Comparison of ENCODE assay signal across 25 cellular contexts in the genomic region with DNA sequence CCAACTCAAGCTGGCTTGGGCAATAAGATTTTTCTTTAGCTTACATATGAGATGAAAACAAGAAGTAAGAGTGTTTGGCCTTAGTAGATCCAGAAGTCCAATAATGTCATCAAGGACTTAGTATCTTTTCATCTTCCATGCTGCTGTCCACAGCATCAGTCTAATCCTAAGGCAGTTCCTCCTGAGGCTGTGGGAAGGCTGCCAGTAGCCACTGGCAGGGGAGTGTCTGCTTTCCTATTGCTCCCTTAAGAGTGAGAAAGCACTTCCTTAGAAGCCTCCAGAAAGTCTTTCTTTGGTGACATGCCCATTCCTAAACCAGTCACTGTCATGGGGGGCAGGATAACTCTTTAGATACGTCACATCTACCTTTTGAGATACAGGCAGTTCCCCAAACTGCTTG.
"Had no signal": no experiment of that assay in that cellular context is flagged by ENCODE, and none has a peak within 500 bp of the region (broad histone marks: within the 10 kb centered on the region; RNA-seq: fewer than 3 reads in every experiment).

No MANE protein-coding gene starts in this region.

- H3K4me1 ChIP-seq: foreskin keratinocyte, left lung, right lobe of liver, upper lobe of left lung had no signal

- H3K27ac ChIP-seq: brain microvascular endothelial cell, coronary artery, dorsolateral prefrontal cortex, foreskin keratinocyte, heart right ventricle, left lung, neutrophil, ovary, right lobe of liver, skin epidermis, thoracic aorta, upper lobe of left lung had no signal

- ATAC-seq: activated CD8-positive, alpha-beta T cell treated with anti-CD3 and anti-CD28 coated beads for 36 hours; activated naive CD8-positive, alpha-beta T cell treated with anti-CD3 and anti-CD28 coated beads, Interleukin-2, amount 50 U/mL, for 24 hours; activated T-cell treated with anti-CD3 and anti-CD28 coated beads, Interleukin-2, amount 50 U/mL, for 4 hours; activated T-helper 17 cell treated with anti-CD3 and anti-CD28 coated beads, Interleukin-2, amount 50 U/mL, for 72 hours; foreskin keratinocyte; heart right ventricle; left lung; mucosa of descending colon; right lobe of liver; stimulated activated effector memory CD8-positive, alpha-beta T cell treated with anti-CD3 and anti-CD28 coated beads, Interleukin-12 subunit alpha, Interleukin-12 subunit beta, amount 100 ng/mL, for 72 hours had no signal

- H3K36me3 ChIP-seq: brain microvascular endothelial cell, heart right ventricle, left lung, neutrophil, ovary, right lobe of liver, thoracic aorta, upper lobe of left lung had no signal

- H3K9me3 ChIP-seq: left lung, mucosa of descending colon, neutrophil, ovary, right lobe of liver, thoracic aorta, upper lobe of left lung had no signal

- DNase-seq: activated B cell treated with CpG ODN at 0.5 μM for 24 hours; activated CD4-positive, alpha-beta T cell treated with anti-CD3 and anti-CD28 coated beads, Interleukin-2, amount 50 U/mL, for 1 hour; activated CD8-positive, alpha-beta T cell treated with anti-CD3 and anti-CD28 coated beads for 36 hours; activated naive CD8-positive, alpha-beta T cell treated with anti-CD3 and anti-CD28 coated beads, Interleukin-2, amount 50 U/mL, for 24 hours; activated T-cell treated with anti-CD3 and anti-CD28 coated beads, Interleukin-2, amount 50 U/mL, for 4 hours; aorta; brain microvascular endothelial cell; dorsolateral prefrontal cortex; effector memory CD4-positive, alpha-beta T cell; foreskin keratinocyte; heart right ventricle; left lung; mucosa of descending colon; ovary; right lobe of liver; stimulated activated CD4-positive, alpha-beta T cell treated with anti-CD3 and anti-CD28 coated beads, Interleukin-12 subunit alpha, Interleukin-12 subunit beta, amount 100 ng/mL, for 4 hours; stimulated activated CD4-positive, alpha-beta T cell treated with anti-CD3 and anti-CD28 coated beads, Interleukin-4, amount 100 ng/mL, for 24 hours; T-helper 1 cell; upper lobe of left lung had no signal

- H3K27me3 ChIP-seq: brain microvascular endothelial cell, dorsolateral prefrontal cortex, left lung, neutrophil, ovary, right lobe of liver, upper lobe of left lung had no signal

- H3K4me3 ChIP-seq: coronary artery, dorsolateral prefrontal cortex, heart right ventricle, left lung, mucosa of descending colon, ovary, right lobe of liver, skin epidermis, thoracic aorta, upper lobe of left lung had no signal
